In the genomic region with DNA sequence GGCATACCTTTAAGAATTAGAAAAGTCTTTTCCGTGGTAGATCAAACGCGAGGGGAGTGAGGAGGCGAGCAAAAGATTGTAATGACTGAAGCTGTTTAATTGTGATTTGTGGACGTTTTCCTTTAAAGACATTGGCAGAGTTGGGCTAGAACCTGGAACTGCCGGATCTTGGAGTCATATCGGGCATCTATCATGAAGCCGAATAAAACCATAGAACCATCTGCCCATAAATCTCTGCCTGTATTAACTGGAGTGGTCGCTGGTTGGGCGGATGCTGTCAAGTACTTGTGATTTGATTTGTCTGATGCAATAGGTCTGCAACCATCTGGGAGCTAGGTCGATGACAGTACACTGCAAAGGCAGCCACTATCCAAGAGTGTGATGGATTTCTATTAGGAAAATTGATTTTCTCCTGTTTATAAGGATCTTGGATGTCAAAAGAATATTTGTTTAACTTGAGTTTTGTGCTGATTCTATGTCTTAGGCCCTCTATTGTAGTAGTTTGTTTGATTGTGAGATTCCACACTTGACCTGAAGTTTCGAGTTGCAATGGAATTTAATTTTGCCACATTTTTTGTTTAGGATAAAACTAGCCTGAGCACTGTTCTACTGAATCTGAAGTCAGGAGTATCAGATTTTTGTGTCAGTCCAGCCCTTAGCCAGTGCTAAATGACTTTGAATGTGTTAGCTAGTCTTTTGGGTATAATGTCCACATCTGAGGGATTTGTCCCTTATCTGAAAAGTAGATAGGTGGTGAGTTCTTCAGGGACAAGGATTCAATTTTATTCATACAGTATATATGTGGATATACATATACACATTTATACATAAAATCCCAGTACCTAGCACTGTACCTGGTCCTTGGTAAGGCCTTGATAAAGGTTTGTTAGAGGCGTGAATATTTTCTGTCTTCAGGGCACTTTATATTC, we compare ENCODE assay signal across 1 cellular context.
A peak's percentile ranks its signal among the peaks of the same experiment; 100 is the strongest.
TF ChIP-seq lines count a peak whose summit lies in the region.

No MANE protein-coding gene starts in this region.

TF ChIP-seq in K562, 482 proteins besides CTCF, POLR2A, EP300 and RAD21 (continued from another document and continues in another):
- TF ChIP-seq THAP7 (CRISPR knock-in tag; IDR thresholded peaks at IDR 0.05) (0 out of 2 replicates have a peak, but pooled peaks have one; percentile 42), MTF1 (CRISPR knock-in tag; IDR thresholded peaks at IDR 0.05; ENCODE audit: borderline replicate concordance) (no peak), KDM1A (IDR thresholded peaks at IDR 0.05) (peak; percentile 100), ZNF311 (CRISPR knock-in tag; IDR thresholded peaks at IDR 0.05) (peak; percentile 46; the same call in 1 of the 2 replicates), ZNF436 (CRISPR knock-in tag; IDR thresholded peaks at IDR 0.05) (no peak), POLR2AphosphoS5 (IDR thresholded peaks at IDR 0.05; ENCODE audit: control insufficient read depth, insufficient read depth, low read depth, low read length) (peak; percentile 68), MYC (IDR thresholded peaks at IDR 0.05; ENCODE audit: low read depth, low read length) (peak; percentile 93), MYC (CRISPR knock-in tag; IDR thresholded peaks at IDR 0.05; ENCODE audit: borderline replicate concordance, low read depth) (no peak; the same call in 1 of the 2 replicates), ZNF830 (CRISPR knock-in tag; IDR thresholded peaks at IDR 0.05) (0 out of 2 replicates have a peak, but pooled peaks have one; percentile 40), NCOA1 (IDR thresholded peaks at IDR 0.05; ENCODE audit: low read depth) (peak; percentile 63; the same call in 1 of the 2 replicates), ELF2 (CRISPR knock-in tag; IDR thresholded peaks at IDR 0.05) (0 out of 2 replicates have a peak, but pooled peaks have one; percentile 19), ZBTB26 (CRISPR knock-in tag; IDR thresholded peaks at IDR 0.05) (0 out of 2 replicates have a peak, but pooled peaks have one; percentile 39), ZHX1 (conservative IDR thresholded peaks at IDR 0.05; ENCODE audit: low read length) (no peak), PURB (CRISPR knock-in tag; IDR thresholded peaks at IDR 0.05; ENCODE audit: low read depth) (no peak), CC2D1A (IDR thresholded peaks at IDR 0.05) (no peak), TCF3 (CRISPR knock-in tag; IDR thresholded peaks at IDR 0.05) (peak; percentile 73), NFE2 (IDR thresholded peaks at IDR 0.05; ENCODE audit: low read depth) (0 out of 2 replicates have a peak, but pooled peaks have one; percentile 5), NFE2L1 (tag; IDR thresholded peaks at IDR 0.05; ENCODE audit: borderline replicate concordance, low read depth) (no peak), RBM34 (IDR thresholded peaks at IDR 0.05; ENCODE audit: borderline replicate concordance, insufficient read depth, low read length) (no peak), RB1 (IDR thresholded peaks at IDR 0.05; ENCODE audit: low read depth) (no peak), ELF4 (CRISPR knock-in tag; IDR thresholded peaks at IDR 0.05) (0 out of 2 replicates have a peak, but pooled peaks have one; percentile 75), ZNF146 (CRISPR knock-in tag; IDR thresholded peaks at IDR 0.05; ENCODE audit: unreplicated experiment) (no peak)
- TF ChIP-seq, protein P1, sequence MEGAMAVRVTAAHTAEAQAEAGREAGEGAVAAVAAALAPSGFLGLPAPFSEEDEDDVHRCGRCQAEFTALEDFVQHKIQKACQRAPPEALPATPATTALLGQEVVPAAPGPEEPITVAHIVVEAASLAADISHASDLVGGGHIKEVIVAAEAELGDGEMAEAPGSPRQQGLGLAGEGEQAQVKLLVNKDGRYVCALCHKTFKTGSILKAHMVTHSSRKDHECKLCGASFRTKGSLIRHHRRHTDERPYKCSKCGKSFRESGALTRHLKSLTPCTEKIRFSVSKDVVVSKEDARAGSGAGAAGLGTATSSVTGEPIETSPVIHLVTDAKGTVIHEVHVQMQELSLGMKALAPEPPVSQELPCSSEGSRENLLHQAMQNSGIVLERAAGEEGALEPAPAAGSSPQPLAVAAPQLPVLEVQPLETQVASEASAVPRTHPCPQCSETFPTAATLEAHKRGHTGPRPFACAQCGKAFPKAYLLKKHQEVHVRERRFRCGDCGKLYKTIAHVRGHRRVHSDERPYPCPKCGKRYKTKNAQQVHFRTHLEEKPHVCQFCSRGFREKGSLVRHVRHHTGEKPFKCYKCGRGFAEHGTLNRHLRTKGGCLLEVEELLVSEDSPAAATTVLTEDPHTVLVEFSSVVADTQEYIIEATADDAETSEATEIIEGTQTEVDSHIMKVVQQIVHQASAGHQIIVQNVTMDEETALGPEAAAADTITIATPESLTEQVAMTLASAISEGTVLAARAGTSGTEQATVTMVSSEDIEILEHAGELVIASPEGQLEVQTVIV (CRISPR knock-in tag; IDR thresholded peaks at IDR 0.05; ENCODE audit: borderline replicate concordance): no peak
- TF ChIP-seq, protein P2, sequence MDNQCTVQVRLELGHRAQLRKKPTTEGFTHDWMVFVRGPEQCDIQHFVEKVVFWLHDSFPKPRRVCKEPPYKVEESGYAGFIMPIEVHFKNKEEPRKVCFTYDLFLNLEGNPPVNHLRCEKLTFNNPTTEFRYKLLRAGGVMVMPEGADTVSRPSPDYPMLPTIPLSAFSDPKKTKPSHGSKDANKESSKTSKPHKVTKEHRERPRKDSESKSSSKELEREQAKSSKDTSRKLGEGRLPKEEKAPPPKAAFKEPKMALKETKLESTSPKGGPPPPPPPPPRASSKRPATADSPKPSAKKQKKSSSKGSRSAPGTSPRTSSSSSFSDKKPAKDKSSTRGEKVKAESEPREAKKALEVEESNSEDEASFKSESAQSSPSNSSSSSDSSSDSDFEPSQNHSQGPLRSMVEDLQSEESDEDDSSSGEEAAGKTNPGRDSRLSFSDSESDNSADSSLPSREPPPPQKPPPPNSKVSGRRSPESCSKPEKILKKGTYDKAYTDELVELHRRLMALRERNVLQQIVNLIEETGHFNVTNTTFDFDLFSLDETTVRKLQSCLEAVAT (IDR thresholded peaks at IDR 0.05): peak in 1 of 2 experiments; percentile 60; a peak in 2 of 4 replicates
- TF ChIP-seq, protein P3, sequence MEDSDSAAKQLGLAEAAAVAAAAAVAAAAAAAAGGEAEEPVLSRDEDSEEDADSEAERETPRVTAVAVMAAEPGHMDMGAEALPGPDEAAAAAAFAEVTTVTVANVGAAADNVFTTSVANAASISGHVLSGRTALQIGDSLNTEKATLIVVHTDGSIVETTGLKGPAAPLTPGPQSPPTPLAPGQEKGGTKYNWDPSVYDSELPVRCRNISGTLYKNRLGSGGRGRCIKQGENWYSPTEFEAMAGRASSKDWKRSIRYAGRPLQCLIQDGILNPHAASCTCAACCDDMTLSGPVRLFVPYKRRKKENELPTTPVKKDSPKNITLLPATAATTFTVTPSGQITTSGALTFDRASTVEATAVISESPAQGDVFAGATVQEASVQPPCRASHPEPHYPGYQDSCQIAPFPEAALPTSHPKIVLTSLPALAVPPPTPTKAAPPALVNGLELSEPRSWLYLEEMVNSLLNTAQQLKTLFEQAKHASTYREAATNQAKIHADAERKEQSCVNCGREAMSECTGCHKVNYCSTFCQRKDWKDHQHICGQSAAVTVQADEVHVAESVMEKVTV (CRISPR knock-in tag; IDR thresholded peaks at IDR 0.05): 0 out of 2 replicates have a peak, but pooled peaks have one; percentile 47
- TF ChIP-seq, protein P4, sequence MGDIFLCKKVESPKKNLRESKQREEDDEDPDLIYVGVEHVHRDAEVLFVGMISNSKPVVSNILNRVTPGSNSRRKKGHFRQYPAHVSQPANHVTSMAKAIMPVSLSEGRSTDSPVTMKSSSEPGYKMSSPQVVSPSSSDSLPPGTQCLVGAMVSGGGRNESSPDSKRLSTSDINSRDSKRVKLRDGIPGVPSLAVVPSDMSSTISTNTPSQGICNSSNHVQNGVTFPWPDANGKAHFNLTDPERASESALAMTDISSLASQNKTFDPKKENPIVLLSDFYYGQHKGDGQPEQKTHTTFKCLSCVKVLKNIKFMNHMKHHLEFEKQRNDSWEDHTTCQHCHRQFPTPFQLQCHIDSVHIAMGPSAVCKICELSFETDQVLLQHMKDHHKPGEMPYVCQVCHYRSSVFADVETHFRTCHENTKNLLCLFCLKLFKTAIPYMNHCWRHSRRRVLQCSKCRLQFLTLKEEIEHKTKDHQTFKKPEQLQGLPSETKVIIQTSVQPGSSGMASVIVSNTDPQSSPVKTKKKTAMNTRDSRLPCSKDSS (IDR thresholded peaks at IDR 0.05; ENCODE audit: low read depth, partially characterized antibody): no peak
- TF ChIP-seq, protein P5, sequence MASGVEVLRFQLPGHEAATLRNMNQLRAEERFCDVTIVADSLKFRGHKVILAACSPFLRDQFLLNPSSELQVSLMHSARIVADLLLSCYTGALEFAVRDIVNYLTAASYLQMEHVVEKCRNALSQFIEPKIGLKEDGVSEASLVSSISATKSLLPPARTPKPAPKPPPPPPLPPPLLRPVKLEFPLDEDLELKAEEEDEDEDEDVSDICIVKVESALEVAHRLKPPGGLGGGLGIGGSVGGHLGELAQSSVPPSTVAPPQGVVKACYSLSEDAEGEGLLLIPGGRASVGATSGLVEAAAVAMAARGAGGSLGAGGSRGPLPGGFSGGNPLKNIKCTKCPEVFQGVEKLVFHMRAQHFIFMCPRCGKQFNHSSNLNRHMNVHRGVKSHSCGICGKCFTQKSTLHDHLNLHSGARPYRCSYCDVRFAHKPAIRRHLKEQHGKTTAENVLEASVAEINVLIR (CRISPR knock-in tag; IDR thresholded peaks at IDR 0.05): no peak
- TF ChIP-seq, protein P6, sequence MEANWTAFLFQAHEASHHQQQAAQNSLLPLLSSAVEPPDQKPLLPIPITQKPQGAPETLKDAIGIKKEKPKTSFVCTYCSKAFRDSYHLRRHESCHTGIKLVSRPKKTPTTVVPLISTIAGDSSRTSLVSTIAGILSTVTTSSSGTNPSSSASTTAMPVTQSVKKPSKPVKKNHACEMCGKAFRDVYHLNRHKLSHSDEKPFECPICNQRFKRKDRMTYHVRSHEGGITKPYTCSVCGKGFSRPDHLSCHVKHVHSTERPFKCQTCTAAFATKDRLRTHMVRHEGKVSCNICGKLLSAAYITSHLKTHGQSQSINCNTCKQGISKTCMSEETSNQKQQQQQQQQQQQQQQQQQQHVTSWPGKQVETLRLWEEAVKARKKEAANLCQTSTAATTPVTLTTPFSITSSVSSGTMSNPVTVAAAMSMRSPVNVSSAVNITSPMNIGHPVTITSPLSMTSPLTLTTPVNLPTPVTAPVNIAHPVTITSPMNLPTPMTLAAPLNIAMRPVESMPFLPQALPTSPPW (CRISPR knock-in tag; IDR thresholded peaks at IDR 0.05): no peak
